ENCODE assay signal across 16 cellular contexts in genomic region chr10:11318812-11319598, GRCh38.
DNase-seq lines count a peak whose midpoint lies in the region; ATAC-seq, FAIRE-seq and TF ChIP-seq lines count a peak whose summit lies in the region.
"Had no signal": no experiment of that assay in that cellular context is flagged by ENCODE, and none has a peak within 500 bp of the region (broad histone marks: within the 10 kb centered on the region; RNA-seq: fewer than 3 reads in every experiment).

No MANE protein-coding gene starts in this region.

- no peaks in the 10 kb centered on the region for H3K27me3 Mint-ChIP-seq in CD4-positive, CD25-positive, alpha-beta regulatory T cell
- no peaks in the 10 kb centered on the region for H3K27me3 Mint-ChIP-seq in activated naive CD8-positive, alpha-beta T cell treated with anti-CD3 and anti-CD28 coated beads for 36 hours
- H3K27me3 Mint-ChIP-seq in natural killer cell (ENCODE audit: low read depth in 2 of 2) = no peaks in the 10 kb centered on the region

- H3K9me3 ChIP-seq in CD4-positive, CD25-positive, alpha-beta regulatory T cell (ENCODE audit: control insufficient read depth in 2 of 2, low read length in 2 of 2) = no peaks in the 10 kb centered on the region
- H3K9me3 ChIP-seq: BLaER1 treated with 17β-estradiol and CSF1 and Interleukin-3, amounts not matched to agents 10 nM and 100 nM had no signal

- no peak for ATAC-seq in CD4-positive, CD25-positive, alpha-beta regulatory T cell (ENCODE audit: low read depth in 2 of 2)
- no peak for ATAC-seq in natural killer cell

- TF ChIP-seq CTCF in natural killer cell (IDR thresholded peaks at IDR 0.05) = no peak

- H3K27ac ChIP-seq in CD4-positive, CD25-positive, alpha-beta regulatory T cell (ENCODE audit: insufficient read depth, low read length, poor library complexity, severe bottlenecking) = peak overlapping the region; percentile 16
- H3K27ac ChIP-seq: BLaER1 treated with 17β-estradiol and CSF1 and Interleukin-3, amounts not matched to agents 10 nM and 100 nM; GM23248; KMS-11 had no signal

- no peaks in the 10 kb centered on the region for H3K27me3 ChIP-seq in CD4-positive, CD25-positive, alpha-beta regulatory T cell (ENCODE audit: control insufficient read depth, insufficient read depth, low read length)
- H3K27me3 ChIP-seq: BLaER1 treated with 17β-estradiol and CSF1 and Interleukin-3, amounts not matched to agents 10 nM and 100 nM had no signal

- H3K36me3 ChIP-seq in CD4-positive, CD25-positive, alpha-beta regulatory T cell (ENCODE audit: control insufficient read depth, insufficient read depth, low read length) = peaks cover 96% of the 10 kb centered on the region

- no peaks in the 10 kb centered on the region for H3K9me3 Mint-ChIP-seq in CD4-positive, CD25-positive, alpha-beta regulatory T cell
- H3K9me3 Mint-ChIP-seq in activated naive CD8-positive, alpha-beta T cell treated with anti-CD3 and anti-CD28 coated beads for 36 hours = no peaks in the 10 kb centered on the region
- no peaks in the 10 kb centered on the region for H3K9me3 Mint-ChIP-seq in natural killer cell

- H3K4me1 ChIP-seq in CD4-positive, CD25-positive, alpha-beta regulatory T cell (ENCODE audit: control insufficient read depth, insufficient read depth, low read length, poor library complexity, severe bottlenecking) = peaks cover 24% of the 10 kb centered on the region

- no peak for FAIRE-seq in GM12891 (lab: Jason Lieb, UNC)
- FAIRE-seq: G401.6, GM18507, keratinocyte had no signal

- peak overlapping the region; percentile 84 to 94 (median 87) for H3K27ac Mint-ChIP-seq in CD4-positive, CD25-positive, alpha-beta regulatory T cell
- H3K27ac Mint-ChIP-seq in activated naive CD8-positive, alpha-beta T cell treated with anti-CD3 and anti-CD28 coated beads for 36 hours = peak overlapping the region; percentile 81
- H3K27ac Mint-ChIP-seq in natural killer cell = peak overlapping the region; percentile 87 to 92

- intact Hi-C loops in natural killer cell (cut with micrococcal nuclease) = no loop called here

- H3K4me3 ChIP-seq in CD4-positive, CD25-positive, alpha-beta regulatory T cell (ENCODE audit: low read depth, low read length) = no peak overlapping the region
- H3K4me3 ChIP-seq: BLaER1 treated with 17β-estradiol and CSF1 and Interleukin-3, amounts not matched to agents 10 nM and 100 nM; GM23248 had no signal

- H3K36me3 Mint-ChIP-seq in CD4-positive, CD25-positive, alpha-beta regulatory T cell = peaks cover 71% of the 10 kb centered on the region
- peaks cover 80% of the 10 kb centered on the region for H3K36me3 Mint-ChIP-seq in activated naive CD8-positive, alpha-beta T cell treated with anti-CD3 and anti-CD28 coated beads for 36 hours
- H3K36me3 Mint-ChIP-seq in natural killer cell = peaks cover 61% of the 10 kb centered on the region

- H3K4me3 Mint-ChIP-seq in CD4-positive, CD25-positive, alpha-beta regulatory T cell = peak overlapping the region in 3 of 4 donors; percentile 25 to 59 (median 31)
- no peak overlapping the region for H3K4me3 Mint-ChIP-seq in activated naive CD8-positive, alpha-beta T cell treated with anti-CD3 and anti-CD28 coated beads for 36 hours
- no peak overlapping the region for H3K4me3 Mint-ChIP-seq in natural killer cell

- DNase-seq in CD4-positive, CD25-positive, alpha-beta regulatory T cell = no peak
- DNase-seq in GM12891 (ENCODE audit: insufficient read length, low spot score) (no peak), natural killer cell (peak; percentile 14), NCI-H1105 treated with DMSO at 0.1 percent for 48 hours (lab: John Stamatoyannopoulos, UW) (no peak), UCSD-AML1 (lab: John Stamatoyannopoulos, UW; ENCODE audit: unreplicated experiment) (no peak), NCI-H1930 (lab: John Stamatoyannopoulos, UW) (no peak)
- no peak for DNase-seq in activated naive CD8-positive, alpha-beta T cell treated with anti-CD3 and anti-CD28 coated beads for 36 hours
- DNase-seq: erythroblast, GM23248, NCI-H1436, NCI-H510A had no signal

- TF ChIP-seq POLR2A in GM12891 (IDR thresholded peaks at IDR 0.05; ENCODE audit: low read depth, low read length) = no peak; the same call in 1 of the 2 replicates

- peaks cover 21 to 71% (median 61%) of the 10 kb centered on the region in 4 donors for H3K4me1 Mint-ChIP-seq in CD4-positive, CD25-positive, alpha-beta regulatory T cell
- peaks cover 68% of the 10 kb centered on the region for H3K4me1 Mint-ChIP-seq in activated naive CD8-positive, alpha-beta T cell treated with anti-CD3 and anti-CD28 coated beads for 36 hours
- H3K4me1 Mint-ChIP-seq in natural killer cell = peaks cover 46 to 63% of the 10 kb centered on the region in 2 donors

TF ChIP-seq in GM12891, 5 proteins besides CTCF, POLR2A, EP300 and RAD21:
- no peak for TF ChIP-seq PAX5 (IDR thresholded peaks at IDR 0.05; ENCODE audit: insufficient read depth, low read length, severe bottlenecking)
- no peak for TF ChIP-seq SPI1 (IDR thresholded peaks at IDR 0.05; ENCODE audit: low read depth, low read length)
- TF ChIP-seq TAF1 (IDR thresholded peaks at IDR 0.05; ENCODE audit: low read depth, low read length) = no peak
- TF ChIP-seq POU2F2 (IDR thresholded peaks at IDR 0.05; ENCODE audit: low read depth, low read length) = no peak
- peak; percentile 38; the same call in 1 of the 2 replicates for TF ChIP-seq POLR2AphosphoS5 (IDR thresholded peaks at IDR 0.05; ENCODE audit: low read depth, low read length)
TF ChIP-seq in GM12891: peak in this region for 1.

Comparison
In these comparisons a context has a peak if more than half of its experiments do, and no peak if none do; other contexts are left out.
1. H3K4me3 Mint-ChIP-seq: peak in CD4-positive, CD25-positive, alpha-beta regulatory T cell (3 of 4); none in activated naive CD8-positive, alpha-beta T cell treated with anti-CD3 and anti-CD28 coated beads for 36 hours (single experiment) and natural killer cell (single experiment).
2. Peak in every context shown above with its lines, with median percentiles within 50 percentile points of each other: H3K27ac Mint-ChIP-seq.